In the genomic region with DNA sequence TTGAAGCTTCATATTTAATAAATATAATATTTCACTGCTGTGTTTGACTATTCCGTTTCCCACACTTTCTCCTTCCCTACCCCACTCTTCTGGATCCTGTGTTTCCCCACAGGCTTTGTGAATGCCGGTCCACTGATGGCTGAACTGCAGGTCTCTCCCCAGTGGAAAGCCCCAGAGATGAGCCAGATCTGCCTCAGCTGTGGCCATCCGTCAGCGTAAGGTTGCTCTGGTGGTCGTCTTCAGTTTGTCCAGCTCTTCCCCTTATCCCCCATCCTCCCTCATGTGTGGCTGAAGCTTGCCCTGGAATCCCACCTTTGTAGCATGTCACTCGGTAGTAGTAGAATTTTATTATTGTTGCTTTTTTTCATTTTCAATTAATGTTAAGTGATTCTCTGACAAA, we compare ENCODE assay signal across 10 cellular contexts. TPM values are rescaled to one million over a fixed set of nuclear protein-coding genes. Genes with fewer than 3 reads are reported as not detected.
A peak's percentile ranks its signal among the peaks of the same experiment; 100 is the strongest.
DNase-seq lines count a peak whose midpoint lies in the region; ATAC-seq, FAIRE-seq and TF ChIP-seq lines count a peak whose summit lies in the region.
"Had no signal": no experiment of that assay in that cellular context is flagged by ENCODE, and none has a peak within 500 bp of the region (broad histone marks: within the 10 kb centered on the region; RNA-seq: fewer than 3 reads in every experiment).

No MANE protein-coding gene starts in this region.

- TF ChIP-seq CTCF in GM12864 (IDR thresholded peaks at IDR 0.05; ENCODE audit: low read depth, low read length, missing control alignments) (no peak), Panc1 (IDR thresholded peaks at IDR 0.05) (no peak), esophagus muscularis mucosa (IDR thresholded peaks at IDR 0.05) (no peak)

- BruUV-seq in Panc1 (replicated peaks; lab: Mats Ljungman, UMichigan), result no TSS peak

- FAIRE-seq in small intestine (lab: Jason Lieb, UNC), result no peak
- FAIRE-seq: astrocyte had no signal

- H3K36me3 ChIP-seq in Panc1 (ENCODE audit: control insufficient read depth, insufficient read depth, low read length) (no peaks in the 10 kb centered on the region), esophagus muscularis mucosa (no peaks in the 10 kb centered on the region), small intestine (ENCODE audit: control insufficient read depth in 2 of 2, insufficient read depth in 2 of 2, low read length in 2 of 2) (no peaks in the 10 kb centered on the region)

- H3K4me1 ChIP-seq in Panc1 (ENCODE audit: control insufficient read depth, insufficient read depth, low read length) (peaks cover 58% of the 10 kb centered on the region), esophagus muscularis mucosa (peaks cover 24 to 66% (median 52%) of the 10 kb centered on the region in 4 donors), small intestine (ENCODE audit: control insufficient read depth in 2 of 2, insufficient read depth in 1 of 2, low read depth in 1 of 2, low read length in 1 of 2) (peaks cover 8 to 20% of the 10 kb centered on the region in 2 donors)

- H3K9me3 ChIP-seq in Panc1 (ENCODE audit: control insufficient read depth, insufficient read depth, low read depth, low read length), result no peaks in the 10 kb centered on the region
- no peaks in the 10 kb centered on the region for H3K9me3 ChIP-seq in esophagus muscularis mucosa
- H3K9me3 ChIP-seq in small intestine (ENCODE audit: control insufficient read depth, low read depth), result no peaks in the 10 kb centered on the region

- H3K27me3 ChIP-seq in Panc1 (ENCODE audit: control insufficient read depth, insufficient read depth, low read length), result no peaks in the 10 kb centered on the region
- no peaks in the 10 kb centered on the region for H3K27me3 ChIP-seq in esophagus muscularis mucosa
- no peaks in the 10 kb centered on the region for H3K27me3 ChIP-seq in small intestine (ENCODE audit: control insufficient read depth in 2 of 2, insufficient read depth in 2 of 2, low read length in 2 of 2)

- in situ Hi-C loops in Panc1 (cut with HindIII; ENCODE audit: low pct_unique_long_range_greater_than_20kb, low sequenced_read_pairs), result no loop called here

- no peak for TF ChIP-seq EP300 in esophagus muscularis mucosa (IDR thresholded peaks at IDR 0.05)

- no peak for ATAC-seq in Panc1
- ATAC-seq in GM21825 (IDR thresholded peaks at IDR 0.05; ENCODE audit: unreplicated experiment), result no peak

- POLR2A ChIA-PET in Panc1 (lab: Charles Lee), result interaction anchor here (0.5 to 0.7 kb wide), 3 partner anchors 37 to 326 kb away, joined by 3 to 4 read pairs (median 3); no protein-coding TSS in a partner anchor

- CTCF ChIA-PET in Panc1 (lab: Charles Lee), result interaction anchor here (0.7 to 1.9 kb wide), 2 partner anchors 70 to 251 kb away, joined by 4 to 5 read pairs; no protein-coding TSS in a partner anchor

- peak overlapping the region; percentile 73 for H3K27ac ChIP-seq in Panc1 (ENCODE audit: low read length)
- H3K27ac ChIP-seq in esophagus muscularis mucosa (replicated peaks in 1 of 4), result peak overlapping the region; percentile 60 to 78 (median 69)
- H3K27ac ChIP-seq in small intestine (ENCODE audit: low read depth in 1 of 2, low read length in 1 of 2), result peak overlapping the region; percentile 38 to 99

- TF ChIP-seq POLR2A in esophagus muscularis mucosa (IDR thresholded peaks at IDR 0.05; ENCODE audit: low read depth), result no peak

- intact Hi-C loops in Panc1 (cut with micrococcal nuclease; ENCODE audit: unreplicated experiment) (no loop called here), esophagus muscularis mucosa (cut with DNase I) (no loop called here)

- WGBS in esophagus muscularis mucosa, result 87% methylated on average over 6 of the region's 6 CpGs
- WGBS in small intestine, 3 donors, result 52 to 74% (median 66%) methylated on average over 6 of the region's 6 CpGs

- DNase-seq in GM12864 (ENCODE audit: low read depth) (no peak), Panc1 (ENCODE audit: low read depth, low spot score) (no peak), esophagus muscularis mucosa (ENCODE audit: extremely low spot score) (no peak), small intestine (no peak), NOMO-1 treated with DMSO at 0.1 percent for 48 hours (lab: John Stamatoyannopoulos, UW; ENCODE audit: unreplicated experiment) (no peak), DMS53 (lab: John Stamatoyannopoulos, UW) (no peak), foreskin melanocyte (no peak)
- DNase-seq: stimulated activated CD4-positive, alpha-beta T cell treated with anti-CD3 and anti-CD28 coated beads, Interleukin-2, amount 100 ng/mL, for 48 hours had no signal

- H3K4me3 ChIP-seq in GM12864 (ENCODE audit: low read depth, low read length) (peak overlapping the region; percentile 29), Panc1 (ENCODE audit: low read depth in 2 of 2, low read length in 2 of 2) (no peak overlapping the region), esophagus muscularis mucosa (no peak overlapping the region), small intestine (ENCODE audit: low read depth in 1 of 2, low read length in 2 of 2) (no peak overlapping the region)

RNA-seq across cellular contexts. Expression of a gene that starts 11.4 kb away (rescaled TPM):
- total RNA-seq in Panc1 (2021; ENCODE audit: unreplicated experiment), result 21.5 TPM
- 17.5 TPM for polyA plus RNA-seq in Panc1 (2012; ENCODE audit: insufficient read length)
- total RNA-seq in esophagus muscularis mucosa, result 10 to 100 TPM; 20.7 to 39.3 (median 29.2) TPM
- polyA plus RNA-seq in small intestine, result 10 to 100 TPM; 13.0 to 27.8 (median 27.3) TPM
